16 cellular contexts compared by ENCODE assay signal in the genomic region with DNA sequence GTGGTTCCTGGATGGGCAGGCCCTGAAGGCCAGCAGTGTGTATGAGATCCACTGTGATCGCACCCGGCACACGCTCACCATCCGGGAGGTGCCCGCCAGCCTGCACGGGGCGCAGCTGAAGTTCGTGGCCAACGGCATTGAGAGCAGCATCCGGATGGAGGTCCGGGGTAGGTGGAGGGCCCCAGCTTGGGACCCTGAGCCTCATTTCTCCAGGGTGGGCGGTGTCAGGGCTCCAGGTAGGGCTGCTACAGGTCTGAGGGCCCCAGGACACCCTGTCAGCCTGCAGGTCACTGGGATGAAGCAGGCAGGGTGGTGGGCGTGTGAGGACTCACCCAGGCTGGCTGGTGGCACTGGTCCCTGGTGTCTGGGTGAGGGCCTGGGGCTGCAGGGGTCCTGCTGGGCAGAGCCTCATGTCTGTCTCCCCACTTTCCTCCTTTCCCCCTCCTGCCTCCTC.
"Had no signal": no experiment of that assay in that cellular context is flagged by ENCODE, and none has a peak within 500 bp of the region (broad histone marks: within the 10 kb centered on the region; RNA-seq: fewer than 3 reads in every experiment).

No MANE protein-coding gene starts in this region.

- H3K9me3 ChIP-seq: right lobe of liver, spleen, upper lobe of left lung had no signal

- H3K4me3 ChIP-seq: right lobe of liver, spleen, upper lobe of left lung had no signal

- DNase-seq: activated CD4-positive, alpha-beta T cell treated with anti-CD3 and anti-CD28 coated beads, Interleukin-2, amount 50 U/mL, for 4 hours; activated naive CD4-positive, alpha-beta T cell; activated T-cell treated with anti-CD3 and anti-CD28 coated beads, Interleukin-2, amount 50 U/mL, for 72 hours; effector memory CD8-positive, alpha-beta T cell; erythroblast; immature natural killer cell; left colon; right lobe of liver; stimulated activated CD4-positive, alpha-beta T cell treated with anti-CD3 and anti-CD28 coated beads, Interleukin-1b, Interleukin-23, amount 100 ng/mL, for 48 hours had no signal

- H3K27me3 Mint-ChIP-seq: effector memory CD8-positive, alpha-beta T cell; stimulated activated memory B cell treated with anti-CD40 and anti-IgM and Interleukin-4, amounts not matched to agents 10 μg/mL and 1 μg/mL and 100 μg/mL, for 72 hours had no signal

- ATAC-seq: activated CD4-positive, CD25-positive, alpha-beta regulatory T cell treated with anti-CD3 and anti-CD28 coated beads, Interleukin-2, amount 50 U/mL, for 24 hours; activated T-cell treated with anti-CD3 and anti-CD28 coated beads, Interleukin-2, amount 50 U/mL, for 72 hours; effector memory CD8-positive, alpha-beta T cell; left colon; right lobe of liver; SK-N-SH treated with all-trans-retinoic acid at 6 μM for 48 hours; stimulated activated memory B cell treated with anti-CD40 and anti-IgM and Interleukin-4, amounts not matched to agents 10 μg/mL and 1 μg/mL and 100 μg/mL, for 72 hours had no signal

- H3K4me3 Mint-ChIP-seq: dendritic cell treated with granulocyte-macrophage colony-stimulating factor and Interleukin-4, amounts not matched to agents 40 ng/mL and 50 ng/mL, for 4 days; stimulated activated memory B cell treated with anti-CD40 and anti-IgM and Interleukin-4, amounts not matched to agents 10 μg/mL and 1 μg/mL and 100 μg/mL, for 72 hours; T-helper 2 cell treated with Interferon-gamma antibody and Interleukin-4, amounts not matched to agents 5 μg/mL and 100 μg/mL, for 36 hours had no signal

- H3K27ac Mint-ChIP-seq: activated T-cell treated with anti-CD3 and anti-CD28 coated beads, Interleukin-2, amount 50 U/mL, for 72 hours; dendritic cell treated with granulocyte-macrophage colony-stimulating factor and Interleukin-4, amounts not matched to agents 40 ng/mL and 50 ng/mL, for 4 days; stimulated activated memory B cell treated with anti-CD40 and anti-IgM and Interleukin-4, amounts not matched to agents 10 μg/mL and 1 μg/mL and 100 μg/mL, for 72 hours; T-helper 2 cell treated with Interferon-gamma antibody and Interleukin-4, amounts not matched to agents 5 μg/mL and 100 μg/mL, for 36 hours had no signal

- H3K9me3 Mint-ChIP-seq: activated T-cell treated with anti-CD3 and anti-CD28 coated beads, Interleukin-2, amount 50 U/mL, for 72 hours; dendritic cell treated with granulocyte-macrophage colony-stimulating factor and Interleukin-4, amounts not matched to agents 40 ng/mL and 50 ng/mL, for 4 days; effector memory CD8-positive, alpha-beta T cell; immature natural killer cell; stimulated activated memory B cell treated with anti-CD40 and anti-IgM and Interleukin-4, amounts not matched to agents 10 μg/mL and 1 μg/mL and 100 μg/mL, for 72 hours; T-helper 2 cell treated with Interferon-gamma antibody and Interleukin-4, amounts not matched to agents 5 μg/mL and 100 μg/mL, for 36 hours had no signal

- H3K36me3 ChIP-seq: right lobe of liver had no signal

- H3K27me3 ChIP-seq: right lobe of liver, upper lobe of left lung had no signal

- H3K27ac ChIP-seq: right lobe of liver, spleen, upper lobe of left lung had no signal
